Comparison of ENCODE assay signal across 1 cellular context in genomic region chr2:151922845-151923666, GRCh38.
TF ChIP-seq lines count a peak whose summit lies in the region.

No MANE protein-coding gene starts in this region.

TF ChIP-seq in liver, 16 proteins besides CTCF, POLR2A, EP300 and RAD21 (continued from another document):
- TF ChIP-seq, protein P1, sequence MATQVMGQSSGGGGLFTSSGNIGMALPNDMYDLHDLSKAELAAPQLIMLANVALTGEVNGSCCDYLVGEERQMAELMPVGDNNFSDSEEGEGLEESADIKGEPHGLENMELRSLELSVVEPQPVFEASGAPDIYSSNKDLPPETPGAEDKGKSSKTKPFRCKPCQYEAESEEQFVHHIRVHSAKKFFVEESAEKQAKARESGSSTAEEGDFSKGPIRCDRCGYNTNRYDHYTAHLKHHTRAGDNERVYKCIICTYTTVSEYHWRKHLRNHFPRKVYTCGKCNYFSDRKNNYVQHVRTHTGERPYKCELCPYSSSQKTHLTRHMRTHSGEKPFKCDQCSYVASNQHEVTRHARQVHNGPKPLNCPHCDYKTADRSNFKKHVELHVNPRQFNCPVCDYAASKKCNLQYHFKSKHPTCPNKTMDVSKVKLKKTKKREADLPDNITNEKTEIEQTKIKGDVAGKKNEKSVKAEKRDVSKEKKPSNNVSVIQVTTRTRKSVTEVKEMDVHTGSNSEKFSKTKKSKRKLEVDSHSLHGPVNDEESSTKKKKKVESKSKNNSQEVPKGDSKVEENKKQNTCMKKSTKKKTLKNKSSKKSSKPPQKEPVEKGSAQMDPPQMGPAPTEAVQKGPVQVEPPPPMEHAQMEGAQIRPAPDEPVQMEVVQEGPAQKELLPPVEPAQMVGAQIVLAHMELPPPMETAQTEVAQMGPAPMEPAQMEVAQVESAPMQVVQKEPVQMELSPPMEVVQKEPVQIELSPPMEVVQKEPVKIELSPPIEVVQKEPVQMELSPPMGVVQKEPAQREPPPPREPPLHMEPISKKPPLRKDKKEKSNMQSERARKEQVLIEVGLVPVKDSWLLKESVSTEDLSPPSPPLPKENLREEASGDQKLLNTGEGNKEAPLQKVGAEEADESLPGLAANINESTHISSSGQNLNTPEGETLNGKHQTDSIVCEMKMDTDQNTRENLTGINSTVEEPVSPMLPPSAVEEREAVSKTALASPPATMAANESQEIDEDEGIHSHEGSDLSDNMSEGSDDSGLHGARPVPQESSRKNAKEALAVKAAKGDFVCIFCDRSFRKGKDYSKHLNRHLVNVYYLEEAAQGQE (IDR thresholded peaks at IDR 0.05): no peak
- TF ChIP-seq SP1 (IDR thresholded peaks at IDR 0.05): no peak
- TF ChIP-seq, protein P2, sequence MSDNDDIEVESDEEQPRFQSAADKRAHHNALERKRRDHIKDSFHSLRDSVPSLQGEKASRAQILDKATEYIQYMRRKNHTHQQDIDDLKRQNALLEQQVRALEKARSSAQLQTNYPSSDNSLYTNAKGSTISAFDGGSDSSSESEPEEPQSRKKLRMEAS (IDR thresholded peaks at IDR 0.05): no peak
- no peak for TF ChIP-seq YY1 (IDR thresholded peaks at IDR 0.05)
- peak; percentile 75 for TF ChIP-seq NR2F2 (IDR thresholded peaks at IDR 0.05)
- TF ChIP-seq RXRA (IDR thresholded peaks at IDR 0.05): peak; percentile 58 to 82
- no peak for TF ChIP-seq EGR1 (IDR thresholded peaks at IDR 0.05; ENCODE audit: low read depth in 2 of 2)
